Comparison of ENCODE assay signal across 1 cellular context in genomic region chr4:185730387-185730786, GRCh38.
TF ChIP-seq lines count a peak whose summit lies in the region.

No MANE protein-coding gene starts in this region.

TF ChIP-seq in GM12878, 131 proteins besides CTCF, POLR2A, EP300 and RAD21 (continued from another document):
- TF ChIP-seq PRDM15 (CRISPR knock-in tag; IDR thresholded peaks at IDR 0.05): no peak
- TF ChIP-seq MXI1 (IDR thresholded peaks at IDR 0.05; ENCODE audit: low read depth, low read length): no peak
